ENCODE assay signal across 34 cellular contexts in the genomic region with DNA sequence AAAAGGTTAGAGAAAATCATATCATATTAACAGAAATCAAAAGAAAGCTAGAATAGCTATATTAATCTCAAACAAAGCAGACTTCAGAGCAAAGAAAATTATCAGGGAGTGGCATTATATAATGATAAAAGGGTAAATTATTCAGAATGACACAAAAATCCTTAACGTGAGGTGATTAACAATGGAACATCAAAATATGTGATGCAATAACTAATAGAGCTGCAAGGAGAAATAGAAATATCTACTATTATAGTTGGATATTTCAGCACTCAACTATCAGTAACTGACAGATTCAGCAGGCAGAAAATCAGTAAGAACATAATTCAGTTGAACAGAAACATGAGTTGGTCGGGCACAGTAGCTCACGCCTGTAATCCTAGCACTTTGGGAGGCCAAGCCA.
"Had no signal": no experiment of that assay in that cellular context is flagged by ENCODE, and none has a peak within 500 bp of the region (broad histone marks: within the 10 kb centered on the region; RNA-seq: fewer than 3 reads in every experiment).

No MANE protein-coding gene starts in this region.

- H3K27me3 Mint-ChIP-seq: activated B cell treated with CpG ODN at 0.5 μM for 24 hours; activated CD4-positive, alpha-beta memory T cell treated with anti-CD3 and anti-CD28 coated beads, Interleukin-2, amount 10 ng/mL, durations not matched to agents 7 days and 5 days; activated CD4-positive, alpha-beta T cell treated with anti-CD3 and anti-CD28 coated beads, Interleukin-2, amount 10 ng/mL, durations not matched to agents 7 days and 5 days; activated CD8-positive, alpha-beta memory T cell treated with anti-CD3 and anti-CD28 coated beads, Interleukin-2, amount 10 ng/mL, durations not matched to agents 7 days and 5 days; activated naive CD4-positive, alpha-beta T cell treated with anti-CD3 and anti-CD28 coated beads, Interleukin-2, amount 10 ng/mL, durations not matched to agents 7 days and 5 days; activated naive CD4-positive, alpha-beta T cell treated with anti-CD3 and anti-CD28 coated beads, Interleukin-2, amount 50 U/mL, for 24 hours; activated naive CD8-positive, alpha-beta T cell; activated naive CD8-positive, alpha-beta T cell treated with anti-CD3 and anti-CD28 coated beads, Interleukin-2, amount 10 ng/mL, durations not matched to agents 7 days and 5 days; activated naive CD8-positive, alpha-beta T cell treated with anti-CD3 and anti-CD28 coated beads, Interleukin-2, amount 50 U/mL, for 24 hours; activated T-cell treated with anti-CD3 and anti-CD28 coated beads, Interleukin-2, amount 50 U/mL, for 24 hours had no signal

- H3K9me3 Mint-ChIP-seq: activated CD4-positive, alpha-beta T cell treated with anti-CD3 and anti-CD28 coated beads, Interleukin-2, amount 10 ng/mL, durations not matched to agents 7 days and 5 days; T-helper 1 cell treated with Interleukin-12 subunit alpha and Interleukin-12 subunit beta and Interleukin-4 antibody, amounts not matched to agents 30 μg/mL and 1 μg/mL, for 36 hours had no signal

- H3K36me3 ChIP-seq: ascending aorta, brain microvascular endothelial cell, breast epithelium had no signal

- H3K4me1 ChIP-seq: ascending aorta, breast epithelium had no signal

- H3K27me3 ChIP-seq: ascending aorta, brain microvascular endothelial cell, breast epithelium had no signal

- DNase-seq: activated B cell treated with CpG ODN at 0.5 μM for 24 hours; activated CD4-positive, alpha-beta memory T cell treated with anti-CD3 and anti-CD28 coated beads, Interleukin-2, amount 10 ng/mL, durations not matched to agents 7 days and 5 days; activated CD4-positive, alpha-beta T cell treated with anti-CD3 and anti-CD28 coated beads for 4 hours; activated CD4-positive, alpha-beta T cell treated with anti-CD3 and anti-CD28 coated beads, Interleukin-2, amount 10 ng/mL, durations not matched to agents 7 days and 5 days; activated CD4-positive, alpha-beta T cell treated with anti-CD3 and anti-CD28 coated beads, Interleukin-2, amount 50 U/mL, for 48 hours; activated CD4-positive, CD25-positive, alpha-beta regulatory T cell treated with anti-CD3 and anti-CD28 coated beads, Interleukin-2, amount 50 U/mL, for 72 hours; activated CD8-positive, alpha-beta memory T cell treated with anti-CD3 and anti-CD28 coated beads for 24 hours; activated CD8-positive, alpha-beta memory T cell treated with anti-CD3 and anti-CD28 coated beads, Interleukin-2, amount 10 ng/mL, durations not matched to agents 7 days and 5 days; activated CD8-positive, alpha-beta memory T cell treated with anti-CD3 and anti-CD28 coated beads, Interleukin-2, amount 50 U/mL, for 48 hours; activated CD8-positive, alpha-beta T cell treated with anti-CD3 and anti-CD28 coated beads, Interleukin-2, amount 10 ng/mL, durations not matched to agents 7 days and 5 days; activated effector memory CD4-positive, alpha-beta T cell treated with Interleukin-2 at 50 U/mL for 16 hours; activated gamma-delta T cell; activated naive CD4-positive, alpha-beta T cell treated with anti-CD3 and anti-CD28 coated beads, Interleukin-2, amount 10 ng/mL, durations not matched to agents 7 days and 5 days; activated naive CD4-positive, alpha-beta T cell treated with Interleukin-2 at 50 U/mL for 16 hours; activated naive CD8-positive, alpha-beta T cell treated with anti-CD3 and anti-CD28 coated beads, Interleukin-2, amount 10 ng/mL, durations not matched to agents 7 days and 5 days; activated naive CD8-positive, alpha-beta T cell treated with anti-CD3 and anti-CD28 coated beads, Interleukin-2, amount 50 U/mL, for 24 hours; activated T-cell treated with anti-CD3 and anti-CD28 coated beads, Interleukin-2, amount 50 U/mL, for 24 hours; activated T-cell treated with anti-CD3 and anti-CD28 coated beads, Interleukin-2, amount 50 U/mL, for 48 hours; amygdala; anterior cingulate cortex; brain microvascular endothelial cell; central memory CD4-positive, alpha-beta T cell; T-helper 1 cell; T-helper 2 cell; T-helper 9 cell had no signal

- H3K27ac ChIP-seq: ascending aorta, brain microvascular endothelial cell, breast epithelium, VCaP had no signal

- H3K27ac Mint-ChIP-seq: activated B cell treated with CpG ODN at 0.5 μM for 24 hours; activated CD4-positive, alpha-beta memory T cell treated with anti-CD3 and anti-CD28 coated beads, Interleukin-2, amount 10 ng/mL, durations not matched to agents 7 days and 5 days; activated CD4-positive, alpha-beta T cell treated with anti-CD3 and anti-CD28 coated beads, Interleukin-2, amount 10 ng/mL, durations not matched to agents 7 days and 5 days; activated CD8-positive, alpha-beta memory T cell treated with anti-CD3 and anti-CD28 coated beads, Interleukin-2, amount 10 ng/mL, durations not matched to agents 7 days and 5 days; activated CD8-positive, alpha-beta T cell treated with anti-CD3 and anti-CD28 coated beads, Interleukin-2, amount 10 ng/mL, durations not matched to agents 7 days and 5 days; activated naive CD4-positive, alpha-beta T cell treated with anti-CD3 and anti-CD28 coated beads, Interleukin-2, amount 10 ng/mL, durations not matched to agents 7 days and 5 days; activated naive CD4-positive, alpha-beta T cell treated with anti-CD3 and anti-CD28 coated beads, Interleukin-2, amount 50 U/mL, for 24 hours; activated naive CD8-positive, alpha-beta T cell; activated naive CD8-positive, alpha-beta T cell treated with anti-CD3 and anti-CD28 coated beads, Interleukin-2, amount 10 ng/mL, durations not matched to agents 7 days and 5 days; activated naive CD8-positive, alpha-beta T cell treated with anti-CD3 and anti-CD28 coated beads, Interleukin-2, amount 50 U/mL, for 24 hours; activated T-cell treated with anti-CD3 and anti-CD28 coated beads, Interleukin-2, amount 50 U/mL, for 24 hours; activated T-helper 2 cell treated with anti-CD3 and anti-CD28 coated beads, Interferon-gamma antibody, Interleukin-2, Interleukin-4, amounts not matched to agents 10 μg/mL and 5 μg/mL and 100 μg/mL, durations not matched to agents 14 hours and 24 hours and 36 hours; T-helper 1 cell treated with Interleukin-12 subunit alpha and Interleukin-12 subunit beta and Interleukin-4 antibody, amounts not matched to agents 30 μg/mL and 1 μg/mL, for 36 hours; T-helper 2 cell treated with Interferon-gamma antibody and Interleukin-4, amounts not matched to agents 5 μg/mL and 100 μg/mL, for 36 hours had no signal

- ATAC-seq: activated CD8-positive, alpha-beta memory T cell treated with anti-CD3 and anti-CD28 coated beads, Interleukin-2, amount 10 ng/mL, durations not matched to agents 7 days and 5 days; activated CD8-positive, alpha-beta T cell treated with anti-CD3 and anti-CD28 coated beads, Interleukin-2, amount 10 ng/mL, durations not matched to agents 7 days and 5 days; activated naive CD8-positive, alpha-beta T cell treated with anti-CD3 and anti-CD28 coated beads, Interleukin-2, amount 50 U/mL, for 24 hours had no signal

- H3K4me3 Mint-ChIP-seq: activated B cell treated with CpG ODN at 0.5 μM for 24 hours; activated CD4-positive, alpha-beta memory T cell treated with anti-CD3 and anti-CD28 coated beads, Interleukin-2, amount 10 ng/mL, durations not matched to agents 7 days and 5 days; activated CD4-positive, alpha-beta T cell treated with anti-CD3 and anti-CD28 coated beads, Interleukin-2, amount 10 ng/mL, durations not matched to agents 7 days and 5 days; activated CD8-positive, alpha-beta memory T cell treated with anti-CD3 and anti-CD28 coated beads, Interleukin-2, amount 10 ng/mL, durations not matched to agents 7 days and 5 days; activated CD8-positive, alpha-beta T cell treated with anti-CD3 and anti-CD28 coated beads, Interleukin-2, amount 10 ng/mL, durations not matched to agents 7 days and 5 days; activated naive CD4-positive, alpha-beta T cell treated with anti-CD3 and anti-CD28 coated beads, Interleukin-2, amount 10 ng/mL, durations not matched to agents 7 days and 5 days; activated naive CD4-positive, alpha-beta T cell treated with anti-CD3 and anti-CD28 coated beads, Interleukin-2, amount 50 U/mL, for 24 hours; activated naive CD8-positive, alpha-beta T cell; activated naive CD8-positive, alpha-beta T cell treated with anti-CD3 and anti-CD28 coated beads, Interleukin-2, amount 10 ng/mL, durations not matched to agents 7 days and 5 days; activated naive CD8-positive, alpha-beta T cell treated with anti-CD3 and anti-CD28 coated beads, Interleukin-2, amount 50 U/mL, for 24 hours; activated T-cell treated with anti-CD3 and anti-CD28 coated beads, Interleukin-2, amount 50 U/mL, for 24 hours; T-helper 1 cell treated with Interleukin-12 subunit alpha and Interleukin-12 subunit beta and Interleukin-4 antibody, amounts not matched to agents 30 μg/mL and 1 μg/mL, for 36 hours; T-helper 2 cell treated with Interferon-gamma antibody and Interleukin-4, amounts not matched to agents 5 μg/mL and 100 μg/mL, for 36 hours had no signal

- FAIRE-seq: TTC549 had no signal

- H3K36me3 Mint-ChIP-seq: activated CD8-positive, alpha-beta memory T cell treated with anti-CD3 and anti-CD28 coated beads, Interleukin-2, amount 10 ng/mL, durations not matched to agents 7 days and 5 days; activated naive CD4-positive, alpha-beta T cell treated with anti-CD3 and anti-CD28 coated beads, Interleukin-2, amount 10 ng/mL, durations not matched to agents 7 days and 5 days; activated naive CD4-positive, alpha-beta T cell treated with anti-CD3 and anti-CD28 coated beads, Interleukin-2, amount 50 U/mL, for 24 hours; activated naive CD8-positive, alpha-beta T cell; activated naive CD8-positive, alpha-beta T cell treated with anti-CD3 and anti-CD28 coated beads, Interleukin-2, amount 10 ng/mL, durations not matched to agents 7 days and 5 days had no signal

- H3K4me3 ChIP-seq: ascending aorta, breast epithelium had no signal

- H3K4me1 Mint-ChIP-seq: activated B cell treated with CpG ODN at 0.5 μM for 24 hours; activated CD4-positive, alpha-beta memory T cell treated with anti-CD3 and anti-CD28 coated beads, Interleukin-2, amount 10 ng/mL, durations not matched to agents 7 days and 5 days; activated CD4-positive, alpha-beta T cell treated with anti-CD3 and anti-CD28 coated beads, Interleukin-2, amount 10 ng/mL, durations not matched to agents 7 days and 5 days; activated CD8-positive, alpha-beta memory T cell treated with anti-CD3 and anti-CD28 coated beads, Interleukin-2, amount 10 ng/mL, durations not matched to agents 7 days and 5 days; activated naive CD4-positive, alpha-beta T cell treated with anti-CD3 and anti-CD28 coated beads, Interleukin-2, amount 10 ng/mL, durations not matched to agents 7 days and 5 days; activated naive CD4-positive, alpha-beta T cell treated with anti-CD3 and anti-CD28 coated beads, Interleukin-2, amount 50 U/mL, for 24 hours; activated naive CD8-positive, alpha-beta T cell treated with anti-CD3 and anti-CD28 coated beads, Interleukin-2, amount 10 ng/mL, durations not matched to agents 7 days and 5 days; activated naive CD8-positive, alpha-beta T cell treated with anti-CD3 and anti-CD28 coated beads, Interleukin-2, amount 50 U/mL, for 24 hours had no signal

- H3K9me3 ChIP-seq: ascending aorta had no signal
